ENCODE assay signal across 18 cellular contexts in the genomic region with DNA sequence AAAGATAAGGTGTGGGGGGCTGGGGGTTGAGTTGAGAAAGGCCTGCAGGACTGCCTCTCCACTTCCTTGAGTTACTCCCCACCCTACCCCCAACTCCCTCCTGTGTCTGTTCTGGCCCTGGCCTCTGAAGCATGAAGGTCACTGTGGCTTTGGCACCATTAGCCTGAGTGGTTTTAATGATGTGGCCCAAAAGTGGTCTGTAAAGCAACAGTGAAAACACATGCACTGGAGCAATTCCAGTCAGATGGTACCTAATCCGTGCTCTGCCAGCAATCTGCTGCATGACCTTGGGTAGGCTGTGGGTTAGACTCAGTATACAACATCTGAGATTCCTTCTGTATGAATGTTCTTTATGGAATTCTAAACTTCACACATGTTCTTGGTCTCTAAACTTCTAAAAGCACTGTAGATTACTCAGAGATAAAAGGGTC.
A peak's percentile ranks its signal among the peaks of the same experiment; 100 is the strongest.
DNase-seq lines count a peak whose midpoint lies in the region; ATAC-seq, FAIRE-seq and TF ChIP-seq lines count a peak whose summit lies in the region.
"Had no signal": no experiment of that assay in that cellular context is flagged by ENCODE, and none has a peak within 500 bp of the region (broad histone marks: within the 10 kb centered on the region; RNA-seq: fewer than 3 reads in every experiment).

No MANE protein-coding gene starts in this region.

- SMC1A ChIA-PET in GM12878 (lab: Charles Lee; ENCODE audit: uncharacterized antibody, unreplicated experiment), result interaction anchor here (0.7 kb wide), 1 partner anchor 25 kb away, joined by 3 read pairs; no protein-coding TSS in a partner anchor

- H3K9ac ChIP-seq in Karpas-422 (ENCODE audit: low read length), result no peak overlapping the region
- H3K9ac ChIP-seq in GM12878 (ENCODE audit: control insufficient read depth, insufficient read depth, low read length), result no peak overlapping the region
- H3K9ac ChIP-seq: BLaER1 treated with 17β-estradiol and CSF1 and Interleukin-3, amounts not matched to agents 10 nM and 100 nM had no signal

- FAIRE-seq in GM12878 (lab: Jason Lieb, UNC), result no peak
- FAIRE-seq: frontal cortex, HTR-8/SVneo had no signal

- H3K36me3 ChIP-seq in Karpas-422 (ENCODE audit: insufficient read depth, low read length) (no peaks in the 10 kb centered on the region), GM12878 (ENCODE audit: control insufficient read depth in 2 of 2, insufficient read depth in 2 of 2, low read length in 1 of 2) (no peaks in the 10 kb centered on the region), Caco-2 (ENCODE audit: control insufficient read depth, insufficient read depth, low read length) (no peaks in the 10 kb centered on the region)
- H3K36me3 ChIP-seq: BLaER1 treated with 17β-estradiol and CSF1 and Interleukin-3, amounts not matched to agents 10 nM and 100 nM had no signal

- BruUV-seq in GM12878 (replicated peaks; lab: Mats Ljungman, UMichigan) (no TSS peak), Caco-2 (replicated peaks; lab: Mats Ljungman, UMichigan) (no TSS peak)

- H2AFZ ChIP-seq in Karpas-422 (ENCODE audit: low read length), result 0 out of 2 replicates have a peak overlapping the region, but pooled peaks have one; percentile 2
- H2AFZ ChIP-seq in GM12878 (ENCODE audit: control insufficient read depth, low read depth, low read length), result no peak overlapping the region

- H3K27ac ChIP-seq in Karpas-422 (ENCODE audit: low read length) (no peak overlapping the region), GM12878 (ENCODE audit: control insufficient read depth, insufficient read depth) (no peak overlapping the region)
- H3K27ac ChIP-seq: BLaER1 treated with 17β-estradiol and CSF1 and Interleukin-3, amounts not matched to agents 10 nM and 100 nM had no signal

- CTCF ChIA-PET in GM12878 (lab: Yijun Ruan, JAX), result no interaction called here
- CTCF ChIA-PET in Caco-2 (lab: Charles Lee), result no interaction called here

- H3K79me2 ChIP-seq in Karpas-422 (ENCODE audit: low read length) (no peaks in the 10 kb centered on the region), GM12878 (ENCODE audit: control insufficient read depth, insufficient read depth, low read length) (no peaks in the 10 kb centered on the region)

- H4K20me1 ChIP-seq in Karpas-422 (ENCODE audit: insufficient read depth, low read depth, low read length) (no peaks in the 10 kb centered on the region), GM12878 (ENCODE audit: control insufficient read depth, insufficient read depth) (no peaks in the 10 kb centered on the region)
- H4K20me1 ChIP-seq: BLaER1 treated with 17β-estradiol and CSF1 and Interleukin-3, amounts not matched to agents 10 nM and 100 nM had no signal

- no peak for TF ChIP-seq RAD21 in GM12878 (IDR thresholded peaks at IDR 0.05; ENCODE audit: insufficient read depth, low read depth, low read length)

- H3K9me3 ChIP-seq in Karpas-422 (ENCODE audit: low read length) (no peaks in the 10 kb centered on the region), GM12878 (replicated peaks; ENCODE audit: control insufficient read depth, insufficient read depth, low read length) (no peaks in the 10 kb centered on the region), Caco-2 (no peaks in the 10 kb centered on the region)

- H3K27me3 Mint-ChIP-seq in Caco-2 (ENCODE audit: insufficient read depth, unreplicated experiment), result no peaks in the 10 kb centered on the region
- no peaks in the 10 kb centered on the region for H3K27me3 Mint-ChIP-seq in activated naive CD8-positive, alpha-beta T cell treated with anti-CD3 and anti-CD28 coated beads for 36 hours
- H3K27me3 Mint-ChIP-seq: activated naive CD8-positive, alpha-beta T cell had no signal

- no peak for TF ChIP-seq POLR2A in GM12878 (IDR thresholded peaks at IDR 0.05; ENCODE audit: low read depth, low read length)

- no peak overlapping the region for H3K4me2 ChIP-seq in Karpas-422 (ENCODE audit: low read depth, low read length, poor library complexity, severe bottlenecking)
- no peak overlapping the region for H3K4me2 ChIP-seq in GM12878 (ENCODE audit: control insufficient read depth, insufficient read depth)

- no peak for TF ChIP-seq CTCF in GM12878 (IDR thresholded peaks at IDR 0.05 in 2 of 3, conservative IDR thresholded peaks at IDR 0.05 in 1 of 3; ENCODE audit: control insufficient read depth in 2 of 3, extremely low read depth in 1 of 3, insufficient read depth in 1 of 3, low read depth in 3 of 3, low read length in 3 of 3)
- no peak for TF ChIP-seq CTCF in Caco-2 (IDR thresholded peaks at IDR 0.05; ENCODE audit: insufficient read depth in 1 of 2, low read depth in 1 of 2, low read length in 1 of 2, severe bottlenecking in 1 of 2, unreplicated experiment in 1 of 2)

- in situ Hi-C loops in GM12878 (cut with MboI), result no loop called here

- H3K9me3 Mint-ChIP-seq in Caco-2 (ENCODE audit: unreplicated experiment), result no peaks in the 10 kb centered on the region
- H3K9me3 Mint-ChIP-seq in activated naive CD8-positive, alpha-beta T cell treated with anti-CD3 and anti-CD28 coated beads for 36 hours, result no peaks in the 10 kb centered on the region

- H3K4me1 ChIP-seq in Karpas-422 (ENCODE audit: low read length), result peaks cover 46% of the 10 kb centered on the region
- peaks cover 15% of the 10 kb centered on the region for H3K4me1 ChIP-seq in GM12878 (ENCODE audit: control insufficient read depth, insufficient read depth, low read length)
- H3K4me1 ChIP-seq in Caco-2, result no peaks in the 10 kb centered on the region

- DNase-seq in DMS 273 (lab: John Stamatoyannopoulos, UW; ENCODE audit: unreplicated experiment) (peak; percentile 67), Karpas-422 (no peak), GM12878 (ENCODE audit: low read depth, low spot score) (no peak), kidney tubule cell (ENCODE audit: low spot score) (peak; percentile 59), Caco-2 (no peak)
- DNase-seq in activated naive CD8-positive, alpha-beta T cell treated with anti-CD3 and anti-CD28 coated beads for 36 hours, result no peak
- DNase-seq: activated CD8-positive, alpha-beta memory T cell treated with anti-CD3 and anti-CD28 coated beads, Interleukin-2, amount 10 ng/mL, durations not matched to agents 7 days and 5 days; cortex of kidney; H7; NCI-H524 treated with DMSO at 0.1 percent for 48 hours; SHP77 treated with DMSO at 0.1 percent for 48 hours; stimulated activated naive CD4-positive, alpha-beta T cell treated with Interleukin-2 at 50 U/mL for 16 hours had no signal

- no peaks in the 10 kb centered on the region for H3K27me3 ChIP-seq in Karpas-422 (ENCODE audit: low read length)
- H3K27me3 ChIP-seq in GM12878 (replicated peaks in 1 of 2; ENCODE audit: control insufficient read depth in 2 of 2, insufficient read depth in 2 of 2, low read length in 1 of 2), result no peaks in the 10 kb centered on the region
- no peaks in the 10 kb centered on the region for H3K27me3 ChIP-seq in Caco-2 (replicated peaks; ENCODE audit: control insufficient read depth, insufficient read depth, low read length)
- H3K27me3 ChIP-seq: BLaER1 treated with 17β-estradiol and CSF1 and Interleukin-3, amounts not matched to agents 10 nM and 100 nM had no signal

- no peak overlapping the region for H3K4me3 Mint-ChIP-seq in Caco-2 (ENCODE audit: unreplicated experiment)
- H3K4me3 Mint-ChIP-seq in activated naive CD8-positive, alpha-beta T cell treated with anti-CD3 and anti-CD28 coated beads for 36 hours, result no peak overlapping the region
- H3K4me3 Mint-ChIP-seq: activated CD8-positive, alpha-beta memory T cell treated with anti-CD3 and anti-CD28 coated beads, Interleukin-2, amount 10 ng/mL, durations not matched to agents 7 days and 5 days; activated naive CD8-positive, alpha-beta T cell had no signal

- 0% methylated on average over 1 of the region's 1 CpG for WGBS in GM12878 (ENCODE audit: insufficient coverage, insufficient replicate concordance, low lambda C conversion rate, missing lambda C conversion rate)

- POLR2A ChIA-PET in GM12878 (lab: Charles Lee) (no interaction called here), Caco-2 (lab: Charles Lee) (no interaction called here)

- intact Hi-C loops in GM12878 (cut with micrococcal nuclease; ENCODE audit: unreplicated experiment) (no loop called here), Caco-2 (cut with micrococcal nuclease; ENCODE audit: unreplicated experiment) (no loop called here)

- ATAC-seq in GM12878 (peak; percentile 40; the same call in 2 of the 3 replicates), HG03097 (IDR thresholded peaks at IDR 0.05; ENCODE audit: low FRiP score, unreplicated experiment) (no peak), GM19452 (IDR thresholded peaks at IDR 0.05; ENCODE audit: unreplicated experiment) (no peak)
- ATAC-seq: activated CD8-positive, alpha-beta memory T cell treated with anti-CD3 and anti-CD28 coated beads, Interleukin-2, amount 10 ng/mL, durations not matched to agents 7 days and 5 days had no signal

- no peaks in the 10 kb centered on the region for H3K36me3 Mint-ChIP-seq in Caco-2 (ENCODE audit: insufficient read depth, unreplicated experiment)
- no peaks in the 10 kb centered on the region for H3K36me3 Mint-ChIP-seq in activated naive CD8-positive, alpha-beta T cell treated with anti-CD3 and anti-CD28 coated beads for 36 hours
- H3K36me3 Mint-ChIP-seq: activated CD8-positive, alpha-beta memory T cell treated with anti-CD3 and anti-CD28 coated beads, Interleukin-2, amount 10 ng/mL, durations not matched to agents 7 days and 5 days had no signal

- H3K4me1 Mint-ChIP-seq in Caco-2 (ENCODE audit: low read depth, unreplicated experiment), result no peaks in the 10 kb centered on the region
- no peaks in the 10 kb centered on the region for H3K4me1 Mint-ChIP-seq in activated naive CD8-positive, alpha-beta T cell treated with anti-CD3 and anti-CD28 coated beads for 36 hours
- H3K4me1 Mint-ChIP-seq: activated CD8-positive, alpha-beta memory T cell treated with anti-CD3 and anti-CD28 coated beads, Interleukin-2, amount 10 ng/mL, durations not matched to agents 7 days and 5 days had no signal

- TF ChIP-seq EP300 in GM12878 (IDR thresholded peaks at IDR 0.05; ENCODE audit: borderline replicate concordance in 1 of 2, control insufficient read depth in 1 of 2, low read depth in 2 of 2, low read length in 2 of 2), result no peak

- H3K27ac Mint-ChIP-seq in Caco-2 (ENCODE audit: unreplicated experiment), result no peak overlapping the region
- no peak overlapping the region for H3K27ac Mint-ChIP-seq in activated naive CD8-positive, alpha-beta T cell treated with anti-CD3 and anti-CD28 coated beads for 36 hours
- H3K27ac Mint-ChIP-seq: activated CD8-positive, alpha-beta memory T cell treated with anti-CD3 and anti-CD28 coated beads, Interleukin-2, amount 10 ng/mL, durations not matched to agents 7 days and 5 days; activated naive CD8-positive, alpha-beta T cell had no signal

- no peaks in the 10 kb centered on the region for H3K9me2 ChIP-seq in Karpas-422 (replicated peaks; ENCODE audit: insufficient read depth, low read length)

- RAD21 ChIA-PET in GM12878 (lab: Charles Lee; ENCODE audit: unreplicated experiment), result no interaction called here

- H3K4me3 ChIP-seq in Karpas-422 (ENCODE audit: low read length) (no peak overlapping the region), GM12878 (no peak overlapping the region), Caco-2 (ENCODE audit: low read depth, low read length) (no peak overlapping the region)
- H3K4me3 ChIP-seq: BLaER1 treated with 17β-estradiol and CSF1 and Interleukin-3, amounts not matched to agents 10 nM and 100 nM had no signal

TF ChIP-seq in GM12878, 131 proteins besides CTCF, POLR2A, EP300 and RAD21 (continues in another document):
- peak; percentile 53; the same call in 1 of the 2 replicates for TF ChIP-seq ESRRA (IDR thresholded peaks at IDR 0.05; ENCODE audit: low read length)
- peak; percentile 30; the same call in 1 of the 2 replicates for TF ChIP-seq MTA2 (IDR thresholded peaks at IDR 0.05; ENCODE audit: low read depth)

Comparison
In these comparisons a context has a peak if more than half of its experiments do, and no peak if none do; other contexts are left out.
1. DNase-seq: peak in DMS 273 (single experiment) and kidney tubule cell (single experiment); none in Karpas-422 (single experiment), GM12878 (single experiment), Caco-2 (0 of 2) and activated naive CD8-positive, alpha-beta T cell treated with anti-CD3 and anti-CD28 coated beads for 36 hours (single experiment).